ENCODE assay signal across 1 cellular context in the genomic region with DNA sequence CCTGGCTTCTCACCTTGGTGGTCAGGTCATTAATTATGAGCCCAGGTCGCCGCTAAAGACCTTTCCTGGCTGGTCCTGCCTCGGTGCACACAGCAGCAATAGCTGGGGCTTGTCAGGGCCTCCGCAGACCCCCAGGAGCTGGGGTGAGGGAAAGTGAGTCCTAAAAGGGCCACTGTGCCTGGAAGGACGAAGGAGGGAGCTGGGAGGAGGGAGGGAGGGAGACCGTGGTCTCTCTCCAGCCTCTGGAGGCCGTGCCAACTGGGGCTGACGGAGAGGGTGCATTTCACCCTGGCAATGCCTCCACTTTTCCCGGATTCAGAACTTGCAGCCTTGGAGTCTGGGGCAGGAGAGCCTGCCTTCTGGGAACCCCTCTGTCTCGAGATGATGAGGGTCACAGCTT.
TF ChIP-seq lines count a peak whose summit lies in the region.

No MANE protein-coding gene starts in this region.

TF ChIP-seq in A549, 52 proteins besides CTCF, POLR2A, EP300 and RAD21:
- TF ChIP-seq PBX3 (IDR thresholded peaks at IDR 0.05) = no peak
- TF ChIP-seq, protein P1, sequence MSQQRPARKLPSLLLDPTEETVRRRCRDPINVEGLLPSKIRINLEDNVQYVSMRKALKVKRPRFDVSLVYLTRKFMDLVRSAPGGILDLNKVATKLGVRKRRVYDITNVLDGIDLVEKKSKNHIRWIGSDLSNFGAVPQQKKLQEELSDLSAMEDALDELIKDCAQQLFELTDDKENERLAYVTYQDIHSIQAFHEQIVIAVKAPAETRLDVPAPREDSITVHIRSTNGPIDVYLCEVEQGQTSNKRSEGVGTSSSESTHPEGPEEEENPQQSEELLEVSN (IDR thresholded peaks at IDR 0.05; ENCODE audit: borderline replicate concordance, low read depth) = no peak
- no peak for TF ChIP-seq HOXB5 (CRISPR knock-in tag; IDR thresholded peaks at IDR 0.05)
- TF ChIP-seq ZFP36 (IDR thresholded peaks at IDR 0.05; ENCODE audit: borderline replicate concordance, partially characterized antibody) = no peak
- TF ChIP-seq ZNF302 (CRISPR knock-in tag; IDR thresholded peaks at IDR 0.05) = no peak
- TF ChIP-seq JUNB (IDR thresholded peaks at IDR 0.05) = no peak
- no peak for TF ChIP-seq FOXS1 (CRISPR knock-in tag; IDR thresholded peaks at IDR 0.05)
- no peak for TF ChIP-seq FOSB (CRISPR knock-in tag; IDR thresholded peaks at IDR 0.05)
- TF ChIP-seq SMC3 (IDR thresholded peaks at IDR 0.05) = no peak
- TF ChIP-seq HOXB13 (CRISPR knock-in tag; IDR thresholded peaks at IDR 0.05; ENCODE audit: low read depth) = no peak
- TF ChIP-seq NFE2L2 (conservative IDR thresholded peaks at IDR 0.05; ENCODE audit: low read length) = no peak
- TF ChIP-seq PHF8 (IDR thresholded peaks at IDR 0.05; ENCODE audit: borderline replicate concordance, low read depth) = no peak
- TF ChIP-seq, protein P2, sequence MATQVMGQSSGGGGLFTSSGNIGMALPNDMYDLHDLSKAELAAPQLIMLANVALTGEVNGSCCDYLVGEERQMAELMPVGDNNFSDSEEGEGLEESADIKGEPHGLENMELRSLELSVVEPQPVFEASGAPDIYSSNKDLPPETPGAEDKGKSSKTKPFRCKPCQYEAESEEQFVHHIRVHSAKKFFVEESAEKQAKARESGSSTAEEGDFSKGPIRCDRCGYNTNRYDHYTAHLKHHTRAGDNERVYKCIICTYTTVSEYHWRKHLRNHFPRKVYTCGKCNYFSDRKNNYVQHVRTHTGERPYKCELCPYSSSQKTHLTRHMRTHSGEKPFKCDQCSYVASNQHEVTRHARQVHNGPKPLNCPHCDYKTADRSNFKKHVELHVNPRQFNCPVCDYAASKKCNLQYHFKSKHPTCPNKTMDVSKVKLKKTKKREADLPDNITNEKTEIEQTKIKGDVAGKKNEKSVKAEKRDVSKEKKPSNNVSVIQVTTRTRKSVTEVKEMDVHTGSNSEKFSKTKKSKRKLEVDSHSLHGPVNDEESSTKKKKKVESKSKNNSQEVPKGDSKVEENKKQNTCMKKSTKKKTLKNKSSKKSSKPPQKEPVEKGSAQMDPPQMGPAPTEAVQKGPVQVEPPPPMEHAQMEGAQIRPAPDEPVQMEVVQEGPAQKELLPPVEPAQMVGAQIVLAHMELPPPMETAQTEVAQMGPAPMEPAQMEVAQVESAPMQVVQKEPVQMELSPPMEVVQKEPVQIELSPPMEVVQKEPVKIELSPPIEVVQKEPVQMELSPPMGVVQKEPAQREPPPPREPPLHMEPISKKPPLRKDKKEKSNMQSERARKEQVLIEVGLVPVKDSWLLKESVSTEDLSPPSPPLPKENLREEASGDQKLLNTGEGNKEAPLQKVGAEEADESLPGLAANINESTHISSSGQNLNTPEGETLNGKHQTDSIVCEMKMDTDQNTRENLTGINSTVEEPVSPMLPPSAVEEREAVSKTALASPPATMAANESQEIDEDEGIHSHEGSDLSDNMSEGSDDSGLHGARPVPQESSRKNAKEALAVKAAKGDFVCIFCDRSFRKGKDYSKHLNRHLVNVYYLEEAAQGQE (IDR thresholded peaks at IDR 0.05) = no peak
- no peak for TF ChIP-seq HDAC2 (IDR thresholded peaks at IDR 0.05)
- TF ChIP-seq SREBF2 (IDR thresholded peaks at IDR 0.05) = no peak
